Comparison of ENCODE assay signal across 8 cellular contexts in the genomic region with DNA sequence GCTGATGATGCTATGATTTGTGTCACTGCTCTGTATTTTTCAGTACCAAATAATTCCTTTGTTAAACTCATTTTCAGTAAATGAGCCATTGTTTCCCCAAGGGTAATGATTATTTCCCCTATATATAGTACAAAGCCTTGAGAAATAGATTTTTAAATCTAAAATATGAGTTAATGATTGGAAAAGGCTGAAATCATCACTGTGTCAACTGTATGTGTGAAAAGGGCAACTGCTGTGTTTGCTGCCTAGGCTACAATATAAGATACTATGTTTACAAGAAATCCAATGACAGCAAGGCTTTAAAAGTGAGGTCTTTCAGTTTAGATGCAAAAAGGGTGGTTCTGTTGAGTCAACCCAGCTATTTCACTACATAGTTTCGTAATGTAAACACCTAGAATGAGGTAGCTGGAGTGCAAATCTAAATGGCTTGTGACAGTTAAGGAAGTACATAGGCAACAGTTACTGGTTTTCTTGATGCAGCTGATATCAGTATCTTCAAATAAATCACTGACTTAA. TPM values are rescaled to one million over a fixed set of nuclear protein-coding genes. Genes with fewer than 3 reads are reported as not detected.
DNase-seq lines count a peak whose midpoint lies in the region; ATAC-seq, FAIRE-seq and TF ChIP-seq lines count a peak whose summit lies in the region.

No MANE protein-coding gene starts in this region.

- H3K36me3 ChIP-seq in right lobe of liver (no peaks in the 10 kb centered on the region), tibial nerve (no peaks in the 10 kb centered on the region)

- TF ChIP-seq CTCF in right lobe of liver (IDR thresholded peaks at IDR 0.05) (no peak), tibial nerve (IDR thresholded peaks at IDR 0.05) (no peak)

- H3K4me3 ChIP-seq in right lobe of liver = no peak overlapping the region
- H3K4me3 ChIP-seq in tibial nerve = no peak overlapping the region

- H3K9me3 ChIP-seq in right lobe of liver = no peaks in the 10 kb centered on the region
- no peaks in the 10 kb centered on the region for H3K9me3 ChIP-seq in tibial nerve

- no peak for TF ChIP-seq EP300 in tibial nerve (IDR thresholded peaks at IDR 0.05)

- TF ChIP-seq POLR2A in right lobe of liver (IDR thresholded peaks at IDR 0.05) = no peak
- no peak for TF ChIP-seq POLR2A in tibial nerve (IDR thresholded peaks at IDR 0.05)

- no peak for FAIRE-seq in RCC 7860 (lab: Jason Lieb, UNC)

- peaks cover 0 to 31% (median 7%) of the 10 kb centered on the region in 4 donors for H3K4me1 ChIP-seq in right lobe of liver
- peaks cover 0 to 48% (median 19%) of the 10 kb centered on the region in 4 donors for H3K4me1 ChIP-seq in tibial nerve

- no peaks in the 10 kb centered on the region for H3K27me3 ChIP-seq in right lobe of liver
- no peaks in the 10 kb centered on the region for H3K27me3 ChIP-seq in tibial nerve

- DNase-seq in SIG-M5 treated with dmso at 0.1 percent for 504 hours (lab: John Stamatoyannopoulos, UW; ENCODE audit: unreplicated experiment) (peak; percentile 40), SIG-M5 (lab: John Stamatoyannopoulos, UW) (no peak), RCC 7860 (ENCODE audit: low spot score) (peak; percentile 16), right lobe of liver (no peak), NCI-H2171 (lab: John Stamatoyannopoulos, UW) (no peak), tibial nerve (ENCODE audit: low spot score in 2 of 2) (no peak)
- no peak for DNase-seq in effector CD8-positive, alpha-beta T cell (lab: John Stamatoyannopoulos, UW)

- H3K27ac ChIP-seq in right lobe of liver (no peak overlapping the region), tibial nerve (peak overlapping the region in 1 of 4 donors; percentile 65)

- WGBS in right lobe of liver (ENCODE audit: insufficient coverage, low coverage, low lambda C conversion rate, missing lambda C conversion rate) = 20% methylated on average over 1 of the region's 1 CpG
- WGBS in tibial nerve, 2 donors = 82 to 84% methylated on average over 1 of the region's 1 CpG

- ATAC-seq in HG02885 (IDR thresholded peaks at IDR 0.05; ENCODE audit: poor library complexity, unreplicated experiment) (peak; percentile 86), right lobe of liver (peak; percentile 31 to 69 (median 56))

- intact Hi-C loops in right lobe of liver (cut with DNase I) = no loop called here

RNA-seq across cellular contexts. Expression of a gene that starts 15.3 kb away (rescaled TPM):
- total RNA-seq in right lobe of liver (10 to 100 TPM in 3 of 6 experiments, 1 to 10 TPM in 3; 8.8 to 10.6 (median 9.9) TPM), tibial nerve (10 to 100 TPM; 24.7 to 37.5 (median 32.4) TPM)

Comparison
In these comparisons a context has a peak if more than half of its experiments do, and no peak if none do; other contexts are left out.
1. DNase-seq: peak in SIG-M5 treated with dmso at 0.1 percent for 504 hours (single experiment) and RCC 7860 (single experiment); none in SIG-M5 (single experiment), right lobe of liver (0 of 3), NCI-H2171 (single experiment), effector CD8-positive, alpha-beta T cell (single experiment) and tibial nerve (0 of 2).